Comparison of ENCODE assay signal across 14 cellular contexts in the genomic region with DNA sequence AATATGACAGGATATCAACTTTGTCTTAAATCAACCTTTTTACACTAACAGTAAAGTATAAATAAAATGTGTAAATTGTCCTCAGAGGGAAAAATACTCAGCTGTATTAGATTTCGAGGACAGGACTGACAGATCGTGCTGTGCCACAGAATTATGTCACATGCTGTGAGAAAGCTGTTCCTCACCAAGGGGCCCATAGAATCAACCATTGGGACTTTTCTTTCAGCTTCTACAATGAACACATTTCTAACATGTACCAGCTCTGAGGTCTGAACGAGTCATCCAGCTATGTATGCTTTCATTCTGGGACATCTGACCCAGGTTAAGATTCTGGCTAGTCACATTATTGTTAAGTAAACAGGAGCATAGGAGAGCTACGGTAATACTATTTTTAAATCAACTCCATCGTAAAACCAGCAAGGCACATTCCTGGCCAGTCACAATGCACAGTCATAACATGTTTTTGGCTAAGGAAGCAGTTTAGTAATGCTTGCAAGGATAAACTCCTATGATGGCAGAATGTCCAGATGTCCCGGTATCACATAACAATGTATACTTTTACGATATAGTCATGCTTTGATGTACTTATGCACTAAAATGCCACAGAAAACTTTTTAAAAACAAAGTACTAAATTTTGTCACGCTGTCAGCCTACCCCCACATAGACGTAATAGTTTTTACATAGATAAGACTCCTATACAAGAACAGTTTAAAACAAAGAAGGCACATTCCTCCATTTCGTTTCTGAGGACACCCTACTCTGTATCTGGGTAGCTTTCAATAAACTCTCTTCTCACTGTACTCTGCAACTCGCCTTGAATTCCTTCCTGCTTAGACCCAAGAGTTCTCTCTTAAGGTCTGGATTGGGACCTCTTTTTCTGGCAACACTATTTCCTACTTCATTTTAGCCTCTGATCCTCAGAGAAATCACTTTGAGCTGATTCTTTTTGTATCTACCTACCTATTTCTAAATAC. TPM values are rescaled to one million over a fixed set of nuclear protein-coding genes. Genes with fewer than 3 reads are reported as not detected.
DNase-seq lines count a peak whose midpoint lies in the region; ATAC-seq and TF ChIP-seq lines count a peak whose summit lies in the region.
"Had no signal": no experiment of that assay in that cellular context is flagged by ENCODE, and none has a peak within 500 bp of the region (broad histone marks: within the 10 kb centered on the region; RNA-seq: fewer than 3 reads in every experiment).

No MANE protein-coding gene starts in this region.

- H3K4me3 ChIP-seq in RWPE2 (ENCODE audit: severe bottlenecking) (no peak overlapping the region), fibroblast of the aortic adventitia (ENCODE audit: low read depth, low read length) (peak overlapping the region; percentile 32), sigmoid colon (peak overlapping the region in 2 of 4 donors; percentile 11 to 22)
- H3K4me3 ChIP-seq: lower lobe of right lung had no signal

- no peaks in the 10 kb centered on the region for H3K9me3 ChIP-seq in RWPE2 (ENCODE audit: severe bottlenecking)
- no peaks in the 10 kb centered on the region for H3K9me3 ChIP-seq in sigmoid colon
- H3K9me3 ChIP-seq: lower lobe of right lung had no signal

- H3K27ac ChIP-seq in RWPE2 (ENCODE audit: poor library complexity, severe bottlenecking) (peak overlapping the region; percentile 14), sigmoid colon (peak overlapping the region; percentile 31 to 80 (median 70))
- H3K27ac ChIP-seq: lower lobe of right lung had no signal

- ATAC-seq in RWPE2 (ENCODE audit: low read depth) (peak; percentile 91), HG03520 (IDR thresholded peaks at IDR 0.05; ENCODE audit: unreplicated experiment) (no peak), left lobe of liver (no peak)
- ATAC-seq: lower lobe of right lung, sciatic nerve had no signal

- H3K36me3 ChIP-seq in RWPE2 (ENCODE audit: low read depth) (no peaks in the 10 kb centered on the region), sigmoid colon (no peaks in the 10 kb centered on the region)
- H3K36me3 ChIP-seq: lower lobe of right lung had no signal

- peak; percentile 30 for DNase-seq in Daoy (ENCODE audit: low read depth)
- no peak for DNase-seq in RWPE2 (ENCODE audit: low spot score)
- DNase-seq in fibroblast of the aortic adventitia (ENCODE audit: low read depth), result peak; percentile 94
- DNase-seq in sigmoid colon, result no peak
- no peak for DNase-seq in NCI-H1694 (lab: John Stamatoyannopoulos, UW)
- DNase-seq in NCI-H510A treated with DMSO at 0.1 percent for 48 hours (lab: John Stamatoyannopoulos, UW), result no peak
- no peak for DNase-seq in left lobe of liver (ENCODE audit: low spot score)
- DNase-seq: anterior cingulate cortex; CD4-positive, CD25-positive, alpha-beta regulatory T cell; lower lobe of right lung; NCI-H2029 treated with DMSO at 0.1 percent for 48 hours had no signal

- WGBS in sigmoid colon, 2 donors, result 28 to 55% methylated on average over 11 of the region's 11 CpGs

- TF ChIP-seq CTCF in RWPE2 (IDR thresholded peaks at IDR 0.05; ENCODE audit: poor library complexity, severe bottlenecking) (no peak), fibroblast of the aortic adventitia (IDR thresholded peaks at IDR 0.05; ENCODE audit: insufficient read depth, low read length) (no peak), sigmoid colon (IDR thresholded peaks at IDR 0.05) (no peak)

- peak in 2 of 4 donors; percentile 36 to 80 for TF ChIP-seq EP300 in sigmoid colon (IDR thresholded peaks at IDR 0.05)

- intact Hi-C loops in sigmoid colon (cut with DNase I), result loop anchor here (2.0 to 10.0 kb wide), 2 partner anchors 28 to 68 kb away; a partner anchor contains a TSS

- H3K27me3 ChIP-seq in RWPE2 (ENCODE audit: insufficient read depth, poor library complexity, severe bottlenecking) (no peaks in the 10 kb centered on the region), sigmoid colon (no peaks in the 10 kb centered on the region)

- TF ChIP-seq POLR2A in sigmoid colon (IDR thresholded peaks at IDR 0.05), result no peak

- H3K4me1 ChIP-seq in RWPE2 (ENCODE audit: insufficient read depth, poor library complexity, severe bottlenecking) (peaks cover 16% of the 10 kb centered on the region), sigmoid colon (peaks cover 0 to 15% (median 12%) of the 10 kb centered on the region in 4 donors)
- H3K4me1 ChIP-seq: lower lobe of right lung had no signal

RNA-seq across cellular contexts. Expression of a gene that starts 27.4 kb away (rescaled TPM):
- 1.8 and 4.6 TPM in 2 replicates for total RNA-seq in Daoy (2014; rRNA removed; shearing (Covaris generic))
- total RNA-seq in fibroblast of the aortic adventitia (ENCODE audit: low replicate concordance), result 2.9 and 5.2 TPM in 2 replicates
- 1 to 10 TPM; 1.9 to 3.1 (median 2.5) TPM for total RNA-seq in sigmoid colon
- polyA plus RNA-seq in sigmoid colon, result 1 to 10 TPM in 1 of 3 donors, under 1 TPM in 2; 0.46 to 1.2 (median 0.77) TPM
- total RNA-seq in left lobe of liver, result 1.8 TPM
- total RNA-seq: CD4-positive, CD25-positive, alpha-beta regulatory T cell had no signal
- polyA plus RNA-seq: CD4-positive, CD25-positive, alpha-beta regulatory T cell had no signal

RNA-seq across cellular contexts. Expression of a gene that starts 27.5 kb away (rescaled TPM):
- total RNA-seq in Daoy (2014; rRNA removed; shearing (Covaris generic)), result 0.48 and 0.63 TPM in 2 replicates
- total RNA-seq in fibroblast of the aortic adventitia (ENCODE audit: low replicate concordance), result 0.18 TPM in 1 of 2 replicates, not detected in the other
- under 1 TPM in 1 of 4 donors, not detected in 3; 0.36 TPM for total RNA-seq in sigmoid colon
- under 1 TPM in 1 of 3 donors, not detected in 2; 0.01 TPM for polyA plus RNA-seq in sigmoid colon
- 0.10 TPM for total RNA-seq in left lobe of liver
- total RNA-seq: CD4-positive, CD25-positive, alpha-beta regulatory T cell; glomerular endothelial cell; lower lobe of right lung had no signal
- polyA plus RNA-seq: CD4-positive, CD25-positive, alpha-beta regulatory T cell had no signal

Comparison
In these comparisons a context has a peak if more than half of its experiments do, and no peak if none do; other contexts are left out.
1. DNase-seq: peak in Daoy (single experiment) and fibroblast of the aortic adventitia (single experiment); none in RWPE2 (single experiment), sigmoid colon (single experiment), NCI-H1694 (single experiment), NCI-H510A treated with DMSO at 0.1 percent for 48 hours (single experiment) and left lobe of liver (single experiment).